In the genomic region with DNA sequence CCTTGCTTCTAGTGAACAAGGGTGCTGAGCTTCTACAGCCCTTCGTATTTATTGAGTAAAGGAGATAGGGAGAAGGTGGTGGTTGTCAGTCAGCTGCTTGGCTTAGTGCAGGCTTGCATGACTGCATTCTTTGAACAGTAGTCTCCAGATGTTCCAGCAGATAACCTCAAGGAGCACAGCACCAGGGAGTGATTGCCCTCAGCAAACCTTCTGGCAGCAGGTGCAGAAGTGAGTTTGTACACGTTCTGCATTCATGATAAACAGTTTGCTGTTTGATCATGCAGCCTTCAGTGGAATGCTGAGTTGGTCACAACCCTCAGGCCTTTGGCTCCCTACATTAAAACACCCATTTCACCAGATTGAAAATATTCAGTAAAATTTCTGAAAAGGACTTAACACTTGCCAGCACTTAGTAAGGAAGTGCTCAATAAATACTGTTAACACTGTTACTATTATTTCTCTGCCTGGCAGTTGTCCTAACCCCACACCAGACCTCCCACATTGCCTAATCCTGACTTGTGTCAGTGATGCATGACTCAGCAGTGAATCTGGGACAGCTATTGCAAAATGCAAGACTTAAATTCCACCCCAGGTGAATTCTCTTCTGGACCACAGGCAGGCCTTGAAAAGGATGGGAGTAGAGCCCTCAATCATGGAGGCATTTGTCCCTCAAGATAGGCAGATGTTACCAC, we compare ENCODE assay signal across 12 cellular contexts. TPM values are rescaled to one million over a fixed set of nuclear protein-coding genes. Genes with fewer than 3 reads are reported as not detected.
A peak's percentile ranks its signal among the peaks of the same experiment; 100 is the strongest.
DNase-seq lines count a peak whose midpoint lies in the region; TF ChIP-seq lines count a peak whose summit lies in the region.
"Had no signal": no experiment of that assay in that cellular context is flagged by ENCODE, and none has a peak within 500 bp of the region (broad histone marks: within the 10 kb centered on the region; RNA-seq: fewer than 3 reads in every experiment).

No MANE protein-coding gene starts in this region.

- no peaks in the 10 kb centered on the region for H4K20me1 ChIP-seq in OCI-LY7 (ENCODE audit: insufficient read depth, low read length)

- no peaks in the 10 kb centered on the region for H3K9me2 ChIP-seq in OCI-LY7 (ENCODE audit: insufficient read depth, low read length)

- no peak overlapping the region for H3K4me3 Mint-ChIP-seq in dendritic cell treated with granulocyte-macrophage colony-stimulating factor and Interleukin-4, amounts not matched to agents 40 ng/mL and 50 ng/mL, for 4 days
- no peak overlapping the region for H3K4me3 Mint-ChIP-seq in type B pancreatic cell
- H3K4me3 Mint-ChIP-seq: natural killer cell had no signal

- DNase-seq in Daoy (ENCODE audit: low read depth) (peak; percentile 27), MV-4-11 (lab: John Stamatoyannopoulos, UW) (peak; percentile 93), occipital lobe (lab: John Stamatoyannopoulos, UW) (peak; percentile 11), type B pancreatic cell (ENCODE audit: extremely low spot score, unreplicated experiment) (no peak), C1 segment of cervical spinal cord (lab: John Stamatoyannopoulos, UW) (no peak), OCI-LY7 (ENCODE audit: low spot score) (no peak)
- DNase-seq in stimulated activated CD4-positive, alpha-beta T cell treated with anti-CD3 and anti-CD28 coated beads, Interleukin-2, amount 100 ng/mL, for 48 hours = no peak
- DNase-seq: DMS153, natural killer cell, NCI-H1417 had no signal

- no peaks in the 10 kb centered on the region for H3K36me3 ChIP-seq in OCI-LY7 (ENCODE audit: insufficient read depth, low read length)

- BruUV-seq in OCI-LY7 (replicated peaks; lab: Mats Ljungman, UMichigan) = no TSS peak

- H3K36me3 Mint-ChIP-seq in dendritic cell treated with granulocyte-macrophage colony-stimulating factor and Interleukin-4, amounts not matched to agents 40 ng/mL and 50 ng/mL, for 4 days (ENCODE audit: low read depth) = peaks cover 12% of the 10 kb centered on the region
- H3K36me3 Mint-ChIP-seq in type B pancreatic cell = no peaks in the 10 kb centered on the region
- H3K36me3 Mint-ChIP-seq: natural killer cell had no signal

- intact Hi-C loops in dendritic cell treated with granulocyte-macrophage colony-stimulating factor and Interleukin-4, amounts not matched to agents 40 ng/mL and 50 ng/mL, for 4 days (cut with micrococcal nuclease) = no loop called here
- intact Hi-C loops in OCI-LY7 (cut with micrococcal nuclease; ENCODE audit: unreplicated experiment) = loop anchor here (5.0 kb wide), 1 partner anchor 61 kb away; no protein-coding TSS in a partner anchor

- no peak overlapping the region for H2AFZ ChIP-seq in OCI-LY7 (ENCODE audit: low read length)
- H2AFZ ChIP-seq: PC-9 had no signal

- peaks cover 5% of the 10 kb centered on the region for H3K9me3 Mint-ChIP-seq in dendritic cell treated with granulocyte-macrophage colony-stimulating factor and Interleukin-4, amounts not matched to agents 40 ng/mL and 50 ng/mL, for 4 days
- peaks cover 5% of the 10 kb centered on the region for H3K9me3 Mint-ChIP-seq in type B pancreatic cell
- H3K9me3 Mint-ChIP-seq: natural killer cell had no signal

- TF ChIP-seq CTCF in type B pancreatic cell (conservative IDR thresholded peaks at IDR 0.05) (no peak), OCI-LY7 (conservative IDR thresholded peaks at IDR 0.05; ENCODE audit: low read length) (no peak)

- POLR2A ChIA-PET in OCI-LY7 (lab: Charles Lee) = no interaction called here

- peaks cover 4% of the 10 kb centered on the region for H3K4me1 ChIP-seq in OCI-LY7 (ENCODE audit: insufficient read depth, low read length, poor library complexity, severe bottlenecking)

- peaks cover 9% of the 10 kb centered on the region; the same call in 1 of the 2 replicates for H3K9me3 ChIP-seq in OCI-LY7 (ENCODE audit: low read length)

- peak overlapping the region; percentile 1 for H3K27ac Mint-ChIP-seq in dendritic cell treated with granulocyte-macrophage colony-stimulating factor and Interleukin-4, amounts not matched to agents 40 ng/mL and 50 ng/mL, for 4 days
- H3K27ac Mint-ChIP-seq in type B pancreatic cell = no peak overlapping the region
- H3K27ac Mint-ChIP-seq: natural killer cell had no signal

- peaks cover 51% of the 10 kb centered on the region for H3K4me1 Mint-ChIP-seq in dendritic cell treated with granulocyte-macrophage colony-stimulating factor and Interleukin-4, amounts not matched to agents 40 ng/mL and 50 ng/mL, for 4 days (ENCODE audit: low read depth)
- H3K4me1 Mint-ChIP-seq in type B pancreatic cell (ENCODE audit: unreplicated experiment) = peaks cover 7% of the 10 kb centered on the region

- CTCF ChIA-PET in OCI-LY7 (lab: Charles Lee; ENCODE audit: unreplicated experiment) = no interaction called here

- no peak overlapping the region for H3K4me3 ChIP-seq in OCI-LY7 (ENCODE audit: low read depth, low read length, poor library complexity, severe bottlenecking)
- H3K4me3 ChIP-seq: PC-9 had no signal

- no peaks in the 10 kb centered on the region for H3K27me3 Mint-ChIP-seq in dendritic cell treated with granulocyte-macrophage colony-stimulating factor and Interleukin-4, amounts not matched to agents 40 ng/mL and 50 ng/mL, for 4 days
- no peaks in the 10 kb centered on the region for H3K27me3 Mint-ChIP-seq in type B pancreatic cell

- H3K79me2 ChIP-seq in OCI-LY7 (ENCODE audit: insufficient read depth, low read depth, low read length) = no peaks in the 10 kb centered on the region

- H3K27ac ChIP-seq in OCI-LY7 (ENCODE audit: low read depth, low read length, poor library complexity, severe bottlenecking) = no peak overlapping the region
- H3K27ac ChIP-seq: PC-9 had no signal

- H3K4me2 ChIP-seq in OCI-LY7 (ENCODE audit: low read length) = no peak overlapping the region
- H3K4me2 ChIP-seq: PC-9 had no signal

RNA-seq across cellular contexts. Expression of gene CARMIL3, which starts 18.9 kb away (rescaled TPM):
- total RNA-seq in Daoy (2014; rRNA removed; shearing (Covaris generic)) = under 0.01 TPM in 1 of 2 replicates, not detected in the other
- total RNA-seq in occipital lobe (24.2 TPM), type B pancreatic cell (ENCODE audit: low replicate concordance) (2.5 and 2.8 TPM in 2 replicates), OCI-LY7 (2022) (0.21 TPM in 1 of 2 replicates, not detected in the other)
- 0.03 and 0.32 TPM in 2 replicates for total RNA-seq in OCI-LY7 (2014; rRNA removed; shearing (Covaris generic))
- total RNA-seq: PC-9 had no signal

RNA-seq across cellular contexts. Expression of gene CPNE6, which starts 38.5 kb away (rescaled TPM):
- not detected in 2 replicates for total RNA-seq in Daoy (2014; rRNA removed; shearing (Covaris generic))
- 10.8 TPM for total RNA-seq in occipital lobe
- not detected in 2 replicates for total RNA-seq in type B pancreatic cell (ENCODE audit: low replicate concordance)
- total RNA-seq in OCI-LY7 (2014; rRNA removed; shearing (Covaris generic)) = 0.10 TPM in 1 of 2 replicates, not detected in the other
- not detected in 2 replicates for total RNA-seq in OCI-LY7 (2022)
- total RNA-seq: natural killer cell, PC-9 had no signal

RNA-seq across cellular contexts. Expression of gene DHRS4L2, which starts 44.1 kb away (rescaled TPM):
- total RNA-seq in Daoy (2014; rRNA removed; shearing (Covaris generic)) = 10.7 and 18.7 TPM in 2 replicates
- 1.9 TPM for total RNA-seq in occipital lobe
- 16.0 and 18.0 TPM in 2 replicates for total RNA-seq in type B pancreatic cell (ENCODE audit: low replicate concordance)
- 12.9 and 24.2 TPM in 2 replicates for total RNA-seq in OCI-LY7 (2014; rRNA removed; shearing (Covaris generic))
- 18.6 and 18.8 TPM in 2 replicates for total RNA-seq in OCI-LY7 (2022)

Comparison
In these comparisons a context has a peak if more than half of its experiments do, and no peak if none do; other contexts are left out.
1. DNase-seq: peak in Daoy (single experiment), MV-4-11 (single experiment) and occipital lobe (single experiment); none in type B pancreatic cell (single experiment), C1 segment of cervical spinal cord (0 of 14), stimulated activated CD4-positive, alpha-beta T cell treated with anti-CD3 and anti-CD28 coated beads, Interleukin-2, amount 100 ng/mL, for 48 hours (0 of 2) and OCI-LY7 (single experiment).
2. RNA of gene CPNE6, which starts 38.5 kb away (total RNA-seq): 10.8 TPM in occipital lobe (single experiment); not detected in type B pancreatic cell, 0.10 TPM in OCI-LY7 and not detected in Daoy; every median in the first group is over 10 times any median in the second.